8 cellular contexts compared by ENCODE assay signal in the genomic region with DNA sequence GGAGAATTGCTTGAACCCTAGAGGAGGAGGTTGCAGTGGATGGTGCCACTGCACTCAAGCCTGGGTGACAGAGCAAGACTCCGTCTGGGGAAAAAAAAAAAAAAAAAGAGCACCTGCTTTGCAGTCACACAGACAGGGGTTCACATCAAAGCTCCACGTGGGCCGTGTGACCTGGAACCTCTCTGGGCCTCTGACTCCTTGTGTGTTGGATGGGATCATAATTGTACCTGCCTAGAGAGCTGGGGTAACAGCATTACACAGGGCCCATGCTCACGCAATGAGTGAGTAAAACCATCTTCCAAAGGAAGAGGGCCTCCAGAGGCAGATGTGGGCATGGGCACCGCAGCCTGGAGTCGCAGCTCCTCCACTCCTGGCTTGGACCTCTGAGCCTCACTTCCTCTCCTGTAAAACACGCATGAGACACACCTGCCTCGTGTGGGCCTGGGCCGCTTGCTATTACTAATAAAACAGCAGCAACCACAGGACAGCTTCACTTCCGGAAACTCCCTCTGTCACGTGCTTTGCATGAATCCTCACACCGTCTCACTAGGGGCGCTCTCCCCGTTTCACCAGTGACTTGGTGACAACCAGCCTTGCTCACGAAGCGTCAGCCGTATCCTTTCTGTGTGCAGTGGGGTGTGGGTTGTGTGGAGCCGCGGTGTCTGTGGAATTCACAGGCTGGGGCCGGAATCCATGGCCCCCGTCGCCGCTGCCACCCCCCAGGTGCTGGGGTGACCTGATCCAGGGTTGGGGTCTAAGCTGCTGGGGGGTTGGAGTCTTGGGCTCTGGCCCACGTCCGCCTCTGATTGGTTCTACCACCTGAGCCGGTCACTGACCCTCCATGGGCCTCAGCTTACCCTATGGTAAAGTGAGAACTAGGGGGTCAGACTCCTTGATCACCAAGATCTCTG. TPM values are rescaled to one million over a fixed set of nuclear protein-coding genes. Genes with fewer than 3 reads are reported as not detected.
DNase-seq lines count a peak whose midpoint lies in the region; ATAC-seq, FAIRE-seq and TF ChIP-seq lines count a peak whose summit lies in the region.
"Not testable (repeated sequence)": the region's sequence is repeated elsewhere in the genome, so short reads cannot be mapped to it uniquely, and the experiment has no call there.

No MANE protein-coding gene starts in this region.

- not testable (repeated sequence) for FAIRE-seq in pancreas (lab: Jason Lieb, UNC)

- peak overlapping the region; percentile 76 for H3K9ac ChIP-seq in KMS-11
- H3K9ac ChIP-seq in subcutaneous abdominal adipose tissue (ENCODE audit: low read length in 5 of 5): peak overlapping the region in 1 of 5 donors; percentile 47

- H3K4me2 ChIP-seq in GM23338 (0 out of 2 replicates have a peak overlapping the region, but pooled peaks have one; percentile 10), KMS-11 (peak overlapping the region; percentile 56)

- not testable (repeated sequence) for H3K27me3 ChIP-seq in GM23338 (ENCODE audit: insufficient read depth); KMS-11 (ENCODE audit: insufficient read depth, low read depth); pancreas; subcutaneous abdominal adipose tissue (ENCODE audit: control insufficient read depth in 5 of 5, insufficient read depth in 4 of 5, low read length in 5 of 5)

- 41 to 44% methylated on average over 22 of the region's 26 CpGs for WGBS in pancreas, 2 donors

- H3K36me3 Mint-ChIP-seq in GM23338 (ENCODE audit: low read depth): not testable (repeated sequence)

- not testable (repeated sequence) for H3K9me3 Mint-ChIP-seq in GM23338

- not testable (repeated sequence) for H3K27me3 Mint-ChIP-seq in GM23338 (ENCODE audit: insufficient read depth, low read depth, poor library complexity)

- not testable (repeated sequence) for H3F3A ChIP-seq in GM23338 (replicated peaks; ENCODE audit: low read depth)

- not testable (repeated sequence) for H3K36me3 ChIP-seq in GM23338 (ENCODE audit: insufficient read depth); KMS-11 (ENCODE audit: insufficient read depth); pancreas; subcutaneous abdominal adipose tissue (ENCODE audit: control insufficient read depth in 5 of 5, insufficient read depth in 5 of 5, low read length in 5 of 5)

- H3K79me2 ChIP-seq in GM23338 (replicated peaks; ENCODE audit: insufficient read depth); KMS-11 (ENCODE audit: insufficient read depth, low read depth): not testable (repeated sequence)

- H3K4me3 Mint-ChIP-seq in GM23338: not testable (repeated sequence)

- H3K9me2 ChIP-seq in GM23338 (ENCODE audit: insufficient read depth): not testable (repeated sequence)

- H3K4me1 Mint-ChIP-seq in GM23338: peaks cover 11% of the 10 kb centered on the region

- not testable (repeated sequence) for H3K27ac Mint-ChIP-seq in GM23338

- DNase-seq in GM23338 (ENCODE audit: low spot score) (peak; percentile 89), SHP77 (lab: John Stamatoyannopoulos, UW) (peak; percentile 63 to 65), germinal center (ENCODE audit: low spot score) (peak; percentile 91), pancreas (peak; percentile 78 to 91 (median 82))
- DNase-seq in activated T-helper 1 cell treated with anti-CD3 and anti-CD28 coated beads, Interleukin-2, amount 50 U/mL, for 16 hours (ENCODE audit: low read depth in 1 of 2, low spot score in 1 of 2): peak; percentile 78 to 82

- H3K9me3 ChIP-seq in pancreas; subcutaneous abdominal adipose tissue (ENCODE audit: control insufficient read depth in 5 of 5, low read length in 5 of 5): not testable (repeated sequence)

- H3K27ac ChIP-seq in GM23338 (ENCODE audit: low read depth); subcutaneous abdominal adipose tissue (ENCODE audit: low read depth, low read length): not testable (repeated sequence)
- H3K27ac ChIP-seq in KMS-11: peak overlapping the region; percentile 82
- H3K27ac ChIP-seq in pancreas: peak overlapping the region in 3 of 4 donors; percentile 22 to 37 (median 33)

- intact Hi-C loops in pancreas (cut with DNase I): not testable (repeated sequence)

- not testable (repeated sequence) for H4K20me1 ChIP-seq in GM23338 (replicated peaks; ENCODE audit: insufficient read depth); KMS-11 (ENCODE audit: insufficient read depth)

- H3K4me3 ChIP-seq in GM23338: not testable (repeated sequence)
- H3K4me3 ChIP-seq in KMS-11 (IDR thresholded peaks at IDR 0.05; ENCODE audit: insufficient read depth, low read depth, low read length): peak overlapping the region; percentile 65
- H3K4me3 ChIP-seq in pancreas: peak overlapping the region in 1 of 4 donors; percentile 27
- H3K4me3 ChIP-seq in subcutaneous abdominal adipose tissue (ENCODE audit: low read depth in 1 of 5, low read length in 5 of 5): peak overlapping the region in 3 of 5 donors; percentile 11 to 42 (median 19)

- H3K4me1 ChIP-seq in GM23338 (ENCODE audit: insufficient read depth): peaks cover 12% of the 10 kb centered on the region
- peaks cover 21% of the 10 kb centered on the region for H3K4me1 ChIP-seq in KMS-11 (ENCODE audit: low read depth, poor library complexity, severe bottlenecking)
- H3K4me1 ChIP-seq in pancreas: not testable (repeated sequence)
- H3K4me1 ChIP-seq in subcutaneous abdominal adipose tissue (ENCODE audit: control insufficient read depth in 5 of 5, insufficient read depth in 5 of 5, low read length in 5 of 5): peaks cover 0 to 12% (median 4%) of the 10 kb centered on the region in 5 donors

- peak overlapping the region; percentile 95 for H2AFZ ChIP-seq in GM23338
- H2AFZ ChIP-seq in KMS-11 (ENCODE audit: low read depth): peak overlapping the region; percentile 90

- ATAC-seq in GM23338: peak; percentile 90
- peak; percentile 92 to 97 (median 95) for ATAC-seq in pancreas

- TF ChIP-seq CTCF in GM12801 (IDR thresholded peaks at IDR 0.05; ENCODE audit: extremely low read depth, insufficient read length): peak; percentile 34
- TF ChIP-seq CTCF in GM23338 (conservative IDR thresholded peaks at IDR 0.05; ENCODE audit: low read depth in 2 of 2): peak in 1 of 2 experiments; percentile 66; a peak in 2 of 4 replicates
- TF ChIP-seq CTCF in KMS-11 (conservative IDR thresholded peaks at IDR 0.05; ENCODE audit: low read depth, low read length): peak; percentile 96
- not testable (repeated sequence) for TF ChIP-seq CTCF in pancreas (IDR thresholded peaks at IDR 0.05)

RNA-seq across cellular contexts. Expression of a gene that starts 10.4 kb away (rescaled TPM):
- 0.43 and 0.90 TPM in 2 replicates for total RNA-seq in GM23338 (2014; rRNA removed; shearing (Covaris generic))
- 0.16 and 0.17 TPM in 2 replicates for polyA plus RNA-seq in GM23338 (2016; fragmentation: Nextera tagmentation; extraction: Ambion mirVana)
- total RNA-seq in pancreas: 1 to 10 TPM; 2.4 to 6.4 (median 3.7) TPM
- 1 to 10 TPM; 1.4 to 3.0 TPM for polyA plus RNA-seq in pancreas

RNA-seq across cellular contexts. Expression of a gene that starts 28.0 kb away (rescaled TPM):
- 2.8 and 4.0 TPM in 2 replicates for total RNA-seq in GM23338 (2014; rRNA removed; shearing (Covaris generic))
- polyA plus RNA-seq in GM23338 (2016; fragmentation: Nextera tagmentation; extraction: Ambion mirVana) (1.1 and 1.4 TPM in 2 replicates), pancreas (1 to 10 TPM; 1.7 to 2.3 TPM)
- 1 to 10 TPM in 1 of 6 donors, under 1 TPM in 5; 0.55 to 2.2 (median 0.93) TPM for total RNA-seq in pancreas
